1 cellular context compared by ENCODE assay signal in genomic region chr2:237750441-237750840, GRCh38. TPM values are rescaled to one million over a fixed set of nuclear protein-coding genes. Genes with fewer than 3 reads are reported as not detected.
"Had no signal": no experiment of that assay in that cellular context is flagged by ENCODE, and none has a peak within 500 bp of the region (broad histone marks: within the 10 kb centered on the region; RNA-seq: fewer than 3 reads in every experiment).

No MANE protein-coding gene starts in this region.

RNA-seq across cellular contexts. Expression of gene RBM44, which starts 48.1 kb away (rescaled TPM):
- polyA plus RNA-seq: GM23248 had no signal
